ENCODE assay signal across 9 cellular contexts in genomic region chr13:108322206-108322824, GRCh38. TPM values are rescaled to one million over a fixed set of nuclear protein-coding genes. Genes with fewer than 3 reads are reported as not detected.
DNase-seq lines count a peak whose midpoint lies in the region; ATAC-seq, FAIRE-seq and TF ChIP-seq lines count a peak whose summit lies in the region.
"Had no signal": no experiment of that assay in that cellular context is flagged by ENCODE, and none has a peak within 500 bp of the region (broad histone marks: within the 10 kb centered on the region; RNA-seq: fewer than 3 reads in every experiment).

No MANE protein-coding gene starts in this region.

- no peaks in the 10 kb centered on the region for H3K9me2 ChIP-seq in HCT116 (ENCODE audit: insufficient read depth)

- no peak for TF ChIP-seq POLR2A in HCT116 (IDR thresholded peaks at IDR 0.05; ENCODE audit: borderline replicate concordance, extremely low read depth, insufficient read depth, insufficient read length)

- RAD21 ChIA-PET in HCT116 (lab: Charles Lee; ENCODE audit: low non-redundant PET in 1 of 2, low total read pairs in 2 of 2, uncharacterized antibody in 2 of 2, unreplicated experiment in 2 of 2), result no interaction called here

- no peak overlapping the region for H3K27ac ChIP-seq in HCT116 (ENCODE audit: low read depth, low read length)
- peak overlapping the region; percentile 90 for H3K27ac ChIP-seq in neutrophil

- no peak overlapping the region for H3K9ac ChIP-seq in HCT116 (ENCODE audit: low read length)

- no peak overlapping the region for H2AFZ ChIP-seq in HCT116 (ENCODE audit: low read depth, low read length, poor library complexity, severe bottlenecking)

- intact Hi-C loops in HCT116 (cut with micrococcal nuclease), result loop anchor here (1.0 to 5.0 kb wide), 2 partner anchors 185 to 575 kb away; no protein-coding TSS in a partner anchor

- peak; percentile 70 for TF ChIP-seq RAD21 in HCT116 (IDR thresholded peaks at IDR 0.05; ENCODE audit: low read depth)

- no peaks in the 10 kb centered on the region for H4K20me1 ChIP-seq in HCT116 (ENCODE audit: insufficient read depth)

- H3K4me2 ChIP-seq in HCT116 (ENCODE audit: low read length), result no peak overlapping the region

- ATAC-seq in HCT116, result peak; percentile 88

- peak; percentile 52 for TF ChIP-seq CTCF in GM12864 (IDR thresholded peaks at IDR 0.05; ENCODE audit: low read depth, low read length, missing control alignments)
- TF ChIP-seq CTCF in HCT116 (IDR thresholded peaks at IDR 0.05 in 2 of 3, conservative IDR thresholded peaks at IDR 0.05 in 1 of 3; ENCODE audit: borderline replicate concordance in 1 of 3, insufficient read depth in 1 of 3, low read depth in 2 of 3, low read length in 2 of 3), result peak; percentile 53 to 87 (median 65); a peak in 5 of 6 replicates
- peak; percentile 68 for TF ChIP-seq CTCF in fibroblast of mammary gland (conservative IDR thresholded peaks at IDR 0.05; ENCODE audit: control insufficient read depth, insufficient read depth, low read depth, low read length)
- TF ChIP-seq CTCF in neutrophil (IDR thresholded peaks at IDR 0.05), result peak; percentile 89

- no peak for DNase-seq in GM12864 (ENCODE audit: low read depth)
- DNase-seq in HCT116 (ENCODE audit: low read depth, low spot score), result peak; percentile 28
- peak; percentile 57 for DNase-seq in LoVo (ENCODE audit: low spot score)
- peak; percentile 54 for DNase-seq in SKM-1 treated with dmso at 0.1 percent for 144 hours (lab: John Stamatoyannopoulos, UW; ENCODE audit: unreplicated experiment)
- peak; percentile 60 for DNase-seq in fibroblast of mammary gland (ENCODE audit: low read depth)
- DNase-seq in NK-92 treated with Interleukin-12 subunit alpha and Interleukin-12 subunit beta, amount 100 ng/mL, for 24 hours (lab: John Stamatoyannopoulos, UW), result no peak

- peaks cover 51% of the 10 kb centered on the region for H3K27me3 ChIP-seq in HCT116 (ENCODE audit: insufficient read depth, low read length)
- no peaks in the 10 kb centered on the region for H3K27me3 ChIP-seq in neutrophil

- peak; percentile 95 for FAIRE-seq in A204.1 (lab: Jason Lieb, UNC)

- no peaks in the 10 kb centered on the region for H3K79me2 ChIP-seq in HCT116 (ENCODE audit: insufficient read depth, low read length)

- H3K36me3 ChIP-seq in HCT116 (ENCODE audit: control insufficient read depth in 1 of 2, insufficient read depth in 2 of 2, low read length in 2 of 2), result no peaks in the 10 kb centered on the region
- H3K36me3 ChIP-seq in neutrophil, result no peaks in the 10 kb centered on the region
- H3K36me3 ChIP-seq: HAP-1 had no signal

- POLR2A ChIA-PET in HCT116 (lab: Charles Lee), result no interaction called here

- no peaks in the 10 kb centered on the region for H3K4me1 ChIP-seq in HCT116 (ENCODE audit: control insufficient read depth in 1 of 2, insufficient read depth in 2 of 2, low read length in 2 of 2)
- peaks cover 51 to 55% of the 10 kb centered on the region in 2 experiments for H3K4me1 ChIP-seq in neutrophil (ENCODE audit: control insufficient read depth in 1 of 2, insufficient read depth in 1 of 2, low read depth in 1 of 2, low read length in 1 of 2)
- H3K4me1 ChIP-seq: HAP-1 had no signal

- no TSS peak for BruUV-seq in HCT116 (replicated peaks; lab: Mats Ljungman, UMichigan)

- CTCF ChIA-PET in HCT116 (lab: Charles Lee), result interaction anchor here (1.0 kb wide), 2 partner anchors 186 to 573 kb away, joined by 4 to 5 read pairs; no protein-coding TSS in a partner anchor

- H3K4me3 ChIP-seq in GM12864 (ENCODE audit: low read depth, low read length) (no peak overlapping the region), HCT116 (replicated peaks in 1 of 2; ENCODE audit: low read depth in 1 of 2, low read length in 2 of 2) (no peak overlapping the region), fibroblast of mammary gland (ENCODE audit: control insufficient read depth, low read depth, low read length) (no peak overlapping the region), neutrophil (ENCODE audit: low read depth in 1 of 2, low read length in 1 of 2) (peak overlapping the region; percentile 12)
- H3K4me3 ChIP-seq: HAP-1 had no signal

- H3K9me3 ChIP-seq in HCT116 (ENCODE audit: control insufficient read depth in 1 of 2, insufficient read depth in 1 of 2, low read depth in 1 of 2, low read length in 2 of 2) (no peaks in the 10 kb centered on the region), neutrophil (no peaks in the 10 kb centered on the region)
- H3K9me3 ChIP-seq: HAP-1 had no signal

TF ChIP-seq in HCT116, 20 proteins besides CTCF, POLR2A, EP300 and RAD21:
- no peak for TF ChIP-seq EGR1 (IDR thresholded peaks at IDR 0.05; ENCODE audit: low read depth)
- no peak for TF ChIP-seq POLR2AphosphoS5 (IDR thresholded peaks at IDR 0.05; ENCODE audit: low read depth, low read length)
- no peak for TF ChIP-seq ZBTB33 (IDR thresholded peaks at IDR 0.05; ENCODE audit: extremely low read depth, insufficient replicate concordance, low read length)
- no peak for TF ChIP-seq MAX (IDR thresholded peaks at IDR 0.05)
- TF ChIP-seq EZH2phosphoT487 (IDR thresholded peaks at IDR 0.05; ENCODE audit: borderline replicate concordance), result no peak
- no peak for TF ChIP-seq CBX3 (IDR thresholded peaks at IDR 0.05; ENCODE audit: low read depth)
- TF ChIP-seq SP1 (IDR thresholded peaks at IDR 0.05; ENCODE audit: low read depth), result no peak

RNA-seq across cellular contexts. Expression of gene TNFSF13B, which starts 52.8 kb away (rescaled TPM):
- total RNA-seq in HCT116 (2021; ENCODE audit: unreplicated experiment), result 1.3 TPM
- polyA plus RNA-seq in HCT116 (2012), result 0.23 TPM in 1 of 2 replicates, not detected in the other

Comparison
In these comparisons a context has a peak if more than half of its experiments do, and no peak if none do; other contexts are left out.
1. DNase-seq: peak in HCT116 (single experiment), LoVo (single experiment), SKM-1 treated with dmso at 0.1 percent for 144 hours (single experiment) and fibroblast of mammary gland (single experiment); none in GM12864 (single experiment) and NK-92 treated with Interleukin-12 subunit alpha and Interleukin-12 subunit beta, amount 100 ng/mL, for 24 hours (single experiment).
2. H3K4me3 ChIP-seq: peak in neutrophil (2 of 2); none in GM12864 (single experiment), HCT116 (0 of 2) and fibroblast of mammary gland (single experiment).
3. Peak in every context shown above with its lines, with median percentiles within 50 percentile points of each other: CTCF ChIP-seq.